In genomic region chr17:9905902-9906301, GRCh38 we compare ENCODE assay signal across 9 cellular contexts. TPM values are rescaled to one million over a fixed set of nuclear protein-coding genes. Genes with fewer than 3 reads are reported as not detected.
A peak's percentile ranks its signal among the peaks of the same experiment; 100 is the strongest.
DNase-seq lines count a peak whose midpoint lies in the region; ATAC-seq and TF ChIP-seq lines count a peak whose summit lies in the region.
"Had no signal": no experiment of that assay in that cellular context is flagged by ENCODE, and none has a peak within 500 bp of the region (broad histone marks: within the 10 kb centered on the region; RNA-seq: fewer than 3 reads in every experiment).

No MANE protein-coding gene starts in this region.

- H3K4me1 ChIP-seq in PC-3 (ENCODE audit: insufficient read depth, low read length) (0 out of 2 replicates have a peak, but pooled peaks cover 2% of the 10 kb centered on the region), foreskin keratinocyte (no peaks in the 10 kb centered on the region)

- H3K4me2 ChIP-seq in PC-3 (ENCODE audit: low read length) = no peak overlapping the region

- H3K9me3 ChIP-seq in PC-3 (ENCODE audit: low read length) = no peaks in the 10 kb centered on the region

- no TSS peak for BruUV-seq in PC-3 (replicated peaks; lab: Mats Ljungman, UMichigan)

- no peaks in the 10 kb centered on the region for H3K79me2 ChIP-seq in PC-3 (ENCODE audit: low read length)

- DNase-seq in stimulated activated CD4-positive, alpha-beta T cell treated with anti-CD3 and anti-CD28 coated beads, Interleukin-15, amount 100 ng/mL, for 24 hours = peak; percentile 43
- DNase-seq in stimulated activated CD4-positive, alpha-beta T cell treated with anti-CD3 and anti-CD28 coated beads, Interleukin-4, amount 100 ng/mL, for 1 hour = no peak
- DNase-seq in PC-3 (peak; percentile 35), foreskin keratinocyte (no peak), T1000 (lab: John Stamatoyannopoulos, UW) (no peak)
- DNase-seq in stimulated activated naive CD8-positive, alpha-beta T cell treated with anti-CD3 and anti-CD28 coated beads, Interleukin-15, Interleukin-2, amounts not matched to agents 100 U/mL and 50 U/mL, for 24 hours = peak; percentile 40
- no peak for DNase-seq in activated T-helper 1 cell treated with anti-CD3 and anti-CD28 coated beads, Interleukin-12 subunit alpha, Interleukin-12 subunit beta, Interleukin-2, Interleukin-4 antibody, amounts not matched to agents 30 ng/mL and 10 ng/mL and 1 ng/mL, durations not matched to agents 14 hours and 24 hours and 36 hours (ENCODE audit: low spot score)
- DNase-seq in central memory CD4-positive, alpha-beta T cell = no peak

- peak; percentile 58 for TF ChIP-seq CTCF in PC-3 (conservative IDR thresholded peaks at IDR 0.05; ENCODE audit: low read depth, low read length)
- peak; percentile 21 for TF ChIP-seq CTCF in foreskin keratinocyte (conservative IDR thresholded peaks at IDR 0.05)

- H3K36me3 ChIP-seq in PC-3 (ENCODE audit: low read depth, low read length) = no peaks in the 10 kb centered on the region; the same call in 1 of the 2 replicates

- H2AFZ ChIP-seq in PC-3 (ENCODE audit: low read length) = no peak overlapping the region

- no peaks in the 10 kb centered on the region for H4K20me1 ChIP-seq in PC-3 (ENCODE audit: low read length)

- CTCF ChIA-PET in PC-3 (lab: Charles Lee) = no interaction called here

- peaks cover 6% of the 10 kb centered on the region for H3K27me3 Mint-ChIP-seq in activated T-helper 1 cell treated with anti-CD3 and anti-CD28 coated beads, Interleukin-12 subunit alpha, Interleukin-12 subunit beta, Interleukin-2, Interleukin-4 antibody, amounts not matched to agents 30 ng/mL and 10 ng/mL and 1 ng/mL, durations not matched to agents 14 hours and 24 hours and 36 hours (ENCODE audit: insufficient read depth)

- H3K4me1 Mint-ChIP-seq in activated T-helper 1 cell treated with anti-CD3 and anti-CD28 coated beads, Interleukin-12 subunit alpha, Interleukin-12 subunit beta, Interleukin-2, Interleukin-4 antibody, amounts not matched to agents 30 ng/mL and 10 ng/mL and 1 ng/mL, durations not matched to agents 14 hours and 24 hours and 36 hours (ENCODE audit: low read depth) = no peaks in the 10 kb centered on the region

- no peak overlapping the region for H3K4me3 ChIP-seq in PC-3 (ENCODE audit: low read length)

- H3K9me3 Mint-ChIP-seq in activated T-helper 1 cell treated with anti-CD3 and anti-CD28 coated beads, Interleukin-12 subunit alpha, Interleukin-12 subunit beta, Interleukin-2, Interleukin-4 antibody, amounts not matched to agents 30 ng/mL and 10 ng/mL and 1 ng/mL, durations not matched to agents 14 hours and 24 hours and 36 hours = no peaks in the 10 kb centered on the region
- H3K9me3 Mint-ChIP-seq: activated naive CD4-positive, alpha-beta T cell treated with anti-CD3 and anti-CD28 coated beads, Interleukin-2, amount 50 U/mL, for 72 hours had no signal

- H3F3A ChIP-seq in PC-3 (ENCODE audit: low read length, unreplicated experiment) = no peaks in the 10 kb centered on the region

- H3K9me2 ChIP-seq in PC-3 (replicated peaks; ENCODE audit: low read length) = no peaks in the 10 kb centered on the region

- H3K27me3 ChIP-seq in PC-3 (ENCODE audit: low read length) (no peaks in the 10 kb centered on the region), foreskin keratinocyte (no peaks in the 10 kb centered on the region)

- ATAC-seq in PC-3 (no peak), foreskin keratinocyte (no peak)
- ATAC-seq in stimulated activated naive CD8-positive, alpha-beta T cell treated with anti-CD3 and anti-CD28 coated beads, Interleukin-15, Interleukin-2, amounts not matched to agents 100 U/mL and 50 U/mL, for 24 hours = no peak
- ATAC-seq: activated naive CD4-positive, alpha-beta T cell treated with anti-CD3 and anti-CD28 coated beads, Interleukin-2, amount 50 U/mL, for 72 hours had no signal

- no peaks in the 10 kb centered on the region for H3K36me3 Mint-ChIP-seq in activated T-helper 1 cell treated with anti-CD3 and anti-CD28 coated beads, Interleukin-12 subunit alpha, Interleukin-12 subunit beta, Interleukin-2, Interleukin-4 antibody, amounts not matched to agents 30 ng/mL and 10 ng/mL and 1 ng/mL, durations not matched to agents 14 hours and 24 hours and 36 hours (ENCODE audit: low read depth)
- H3K36me3 Mint-ChIP-seq: activated naive CD4-positive, alpha-beta T cell treated with anti-CD3 and anti-CD28 coated beads, Interleukin-2, amount 50 U/mL, for 72 hours had no signal

- no peak overlapping the region for H3K4me3 Mint-ChIP-seq in activated T-helper 1 cell treated with anti-CD3 and anti-CD28 coated beads, Interleukin-12 subunit alpha, Interleukin-12 subunit beta, Interleukin-2, Interleukin-4 antibody, amounts not matched to agents 30 ng/mL and 10 ng/mL and 1 ng/mL, durations not matched to agents 14 hours and 24 hours and 36 hours

- intact Hi-C loops in PC-3 (cut with micrococcal nuclease) = no loop called here
- intact Hi-C loops in activated T-helper 1 cell treated with anti-CD3 and anti-CD28 coated beads, Interleukin-12 subunit alpha, Interleukin-12 subunit beta, Interleukin-2, Interleukin-4 antibody, amounts not matched to agents 30 ng/mL and 10 ng/mL and 1 ng/mL, durations not matched to agents 14 hours and 24 hours and 36 hours (cut with micrococcal nuclease) = no loop called here

- no peak overlapping the region for H3K9ac ChIP-seq in PC-3 (ENCODE audit: low read length)

- H3K27ac Mint-ChIP-seq in activated T-helper 1 cell treated with anti-CD3 and anti-CD28 coated beads, Interleukin-12 subunit alpha, Interleukin-12 subunit beta, Interleukin-2, Interleukin-4 antibody, amounts not matched to agents 30 ng/mL and 10 ng/mL and 1 ng/mL, durations not matched to agents 14 hours and 24 hours and 36 hours = no peak overlapping the region
- H3K27ac Mint-ChIP-seq: activated naive CD4-positive, alpha-beta T cell treated with anti-CD3 and anti-CD28 coated beads, Interleukin-2, amount 50 U/mL, for 72 hours had no signal

- POLR2A ChIA-PET in PC-3 (lab: Charles Lee; ENCODE audit: unreplicated experiment) = no interaction called here

- H3K27ac ChIP-seq in PC-3 (ENCODE audit: low read length) = no peak overlapping the region
- H3K27ac ChIP-seq in foreskin keratinocyte = no peak overlapping the region

RNA-seq across cellular contexts. Expression of gene RCVRN, which starts 0.8 kb away (rescaled TPM):
- total RNA-seq in PC-3 (2014; rRNA removed) (not detected in 2 replicates), foreskin keratinocyte (not detected in 2 replicates)
- not detected in 2 replicates for polyA plus RNA-seq in foreskin keratinocyte
- not detected in 2 replicates for total RNA-seq in activated T-helper 1 cell treated with anti-CD3 and anti-CD28 coated beads, Interleukin-12 subunit alpha, Interleukin-12 subunit beta, Interleukin-2, Interleukin-4 antibody, amounts not matched to agents 30 ng/mL and 10 ng/mL and 1 ng/mL, durations not matched to agents 14 hours and 24 hours and 36 hours
- total RNA-seq: activated naive CD4-positive, alpha-beta T cell treated with anti-CD3 and anti-CD28 coated beads, Interleukin-2, amount 50 U/mL, for 72 hours had no signal

Comparison
In these comparisons a context has a peak if more than half of its experiments do, and no peak if none do; other contexts are left out.
1. DNase-seq: peak in stimulated activated CD4-positive, alpha-beta T cell treated with anti-CD3 and anti-CD28 coated beads, Interleukin-15, amount 100 ng/mL, for 24 hours (single experiment), PC-3 (single experiment) and stimulated activated naive CD8-positive, alpha-beta T cell treated with anti-CD3 and anti-CD28 coated beads, Interleukin-15, Interleukin-2, amounts not matched to agents 100 U/mL and 50 U/mL, for 24 hours (single experiment); none in stimulated activated CD4-positive, alpha-beta T cell treated with anti-CD3 and anti-CD28 coated beads, Interleukin-4, amount 100 ng/mL, for 1 hour (single experiment), foreskin keratinocyte (0 of 2), activated T-helper 1 cell treated with anti-CD3 and anti-CD28 coated beads, Interleukin-12 subunit alpha, Interleukin-12 subunit beta, Interleukin-2, Interleukin-4 antibody, amounts not matched to agents 30 ng/mL and 10 ng/mL and 1 ng/mL, durations not matched to agents 14 hours and 24 hours and 36 hours (single experiment), central memory CD4-positive, alpha-beta T cell (single experiment) and T1000 (single experiment).